In genomic region chr13:107211073-107211472, GRCh38 we compare ENCODE assay signal across 8 cellular contexts.
DNase-seq lines count a peak whose midpoint lies in the region; ATAC-seq and TF ChIP-seq lines count a peak whose summit lies in the region.

No MANE protein-coding gene starts in this region.

- peaks cover 5% of the 10 kb centered on the region for H3F3A ChIP-seq in neural cell (ENCODE audit: insufficient read depth, low read length, poor library complexity, severe bottlenecking)

- peaks cover 0 to 22% (median 6%) of the 10 kb centered on the region in 4 donors for H3K4me1 ChIP-seq in upper lobe of left lung

- H3K27ac ChIP-seq in neural cell (ENCODE audit: low read length) (no peak overlapping the region), upper lobe of left lung (no peak overlapping the region)

- H3K4me3 ChIP-seq in neural cell (ENCODE audit: low read length) (no peak overlapping the region), upper lobe of left lung (peak overlapping the region in 1 of 4 donors; percentile 27)

- ATAC-seq in GM21515 (IDR thresholded peaks at IDR 0.05; ENCODE audit: unreplicated experiment) (peak; percentile 98), upper lobe of left lung (ENCODE audit: low FRiP score in 2 of 2) (peak; percentile 85 to 94)

- H3K4me2 ChIP-seq in neural cell (ENCODE audit: low read length), result no peak overlapping the region

- H3K36me3 ChIP-seq in neural cell (ENCODE audit: insufficient read depth, low read length), result no peaks in the 10 kb centered on the region
- H3K36me3 ChIP-seq in upper lobe of left lung, result no peaks in the 10 kb centered on the region

- H3K27me3 ChIP-seq in neural cell (ENCODE audit: insufficient read depth, low read depth, low read length) (no peaks in the 10 kb centered on the region), upper lobe of left lung (no peaks in the 10 kb centered on the region)

- H3K9me3 ChIP-seq in neural cell (ENCODE audit: low read length) (no peaks in the 10 kb centered on the region), upper lobe of left lung (no peaks in the 10 kb centered on the region)

- H3K9me2 ChIP-seq in neural cell (ENCODE audit: insufficient read depth, low read length), result no peaks in the 10 kb centered on the region

- H2AFZ ChIP-seq in neural cell (ENCODE audit: low read depth, low read length), result no peak overlapping the region

- peak; percentile 22 for TF ChIP-seq EP300 in neural cell (conservative IDR thresholded peaks at IDR 0.05; ENCODE audit: poor library complexity, severe bottlenecking)
- no peak for TF ChIP-seq EP300 in upper lobe of left lung (IDR thresholded peaks at IDR 0.05)

- H3K9ac ChIP-seq in neural cell (ENCODE audit: low read length), result no peak overlapping the region

- TF ChIP-seq RAD21 in neural cell (conservative IDR thresholded peaks at IDR 0.05), result peak; percentile 97

- 9 to 11% methylated on average over 8 of the region's 8 CpGs for WGBS in upper lobe of left lung, 2 donors

- TF ChIP-seq CTCF in neural cell (IDR thresholded peaks at IDR 0.05; ENCODE audit: poor library complexity, severe bottlenecking) (peak; percentile 96), upper lobe of left lung (IDR thresholded peaks at IDR 0.05) (peak; percentile 64 to 86 (median 74))

- no peaks in the 10 kb centered on the region for H4K20me1 ChIP-seq in neural cell (ENCODE audit: insufficient read depth)

- DNase-seq in EH (ENCODE audit: low read depth), result peak; percentile 54
- DNase-seq in HPDE6-E6E7 (ENCODE audit: extremely low spot score), result peak; percentile 66
- DNase-seq in NCI-H748 (lab: John Stamatoyannopoulos, UW; ENCODE audit: unreplicated experiment), result peak; percentile 99
- DNase-seq in activated CD8-positive, alpha-beta memory T cell treated with anti-CD3 and anti-CD28 coated beads, Interleukin-2, amount 50 U/mL, for 4 hours, result peak; percentile 22
- peak; percentile 77 for DNase-seq in fibroblast of gingiva (ENCODE audit: low read depth)
- peak in 1 of 2 donors; percentile 66 for DNase-seq in upper lobe of left lung

- no peak for TF ChIP-seq POLR2A in upper lobe of left lung (IDR thresholded peaks at IDR 0.05)

- H3K79me2 ChIP-seq in neural cell (replicated peaks; ENCODE audit: insufficient read depth, low read length), result peaks cover 4% of the 10 kb centered on the region

TF ChIP-seq in neural cell, 6 proteins besides CTCF, POLR2A, EP300 and RAD21:
- TF ChIP-seq REST (IDR thresholded peaks at IDR 0.05; ENCODE audit: borderline replicate concordance), result no peak
- TF ChIP-seq POLR2AphosphoS5 (IDR thresholded peaks at IDR 0.05), result peak; percentile 31
- peak; percentile 96 for TF ChIP-seq SMC3 (conservative IDR thresholded peaks at IDR 0.05; ENCODE audit: poor library complexity)
- TF ChIP-seq TAF1 (IDR thresholded peaks at IDR 0.05; ENCODE audit: low read depth), result no peak
- no peak for TF ChIP-seq EZH2 (IDR thresholded peaks at IDR 0.05; ENCODE audit: borderline replicate concordance, insufficient read depth, low read length, poor library complexity, severe bottlenecking)
- TF ChIP-seq MXI1 (conservative IDR thresholded peaks at IDR 0.05; ENCODE audit: poor library complexity, severe bottlenecking), result peak; percentile 14
